ENCODE assay signal across 8 cellular contexts in the genomic region with DNA sequence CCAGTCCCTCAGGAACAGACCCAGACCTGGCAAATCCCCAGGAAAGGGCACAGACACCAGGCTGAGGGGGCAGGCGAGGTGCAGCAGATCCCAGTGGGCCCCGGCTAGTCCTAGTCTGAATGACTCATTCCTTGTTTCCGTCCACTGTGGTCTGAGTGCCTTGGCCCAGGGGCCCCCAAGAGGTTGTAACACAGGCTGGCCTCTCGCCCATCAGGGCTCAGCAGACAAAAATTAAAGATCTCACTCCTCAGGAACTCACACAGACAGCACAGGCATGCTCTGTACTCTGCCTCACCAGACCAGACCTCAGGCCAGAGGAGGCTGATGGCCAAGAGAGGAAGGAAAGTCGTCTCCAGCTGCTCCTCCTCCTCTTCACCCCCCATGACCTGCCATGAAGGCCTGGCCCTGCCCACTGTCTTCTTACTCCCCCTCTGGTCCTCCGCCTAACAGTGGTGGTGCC. TPM values are rescaled to one million over a fixed set of nuclear protein-coding genes. Genes with fewer than 3 reads are reported as not detected.
DNase-seq lines count a peak whose midpoint lies in the region; ATAC-seq lines count a peak whose summit lies in the region.

No MANE protein-coding gene starts in this region.

- peak overlapping the region; percentile 47 for H3K27ac Mint-ChIP-seq in dendritic cell treated with granulocyte-macrophage colony-stimulating factor and Interleukin-4, amounts not matched to agents 40 ng/mL and 50 ng/mL, for 4 days

- H3K4me1 Mint-ChIP-seq in dendritic cell treated with granulocyte-macrophage colony-stimulating factor and Interleukin-4, amounts not matched to agents 40 ng/mL and 50 ng/mL, for 4 days (ENCODE audit: low read depth): peaks cover 85% of the 10 kb centered on the region

- peaks cover 27% of the 10 kb centered on the region for H3K27me3 Mint-ChIP-seq in dendritic cell treated with granulocyte-macrophage colony-stimulating factor and Interleukin-4, amounts not matched to agents 40 ng/mL and 50 ng/mL, for 4 days

- H2AFZ ChIP-seq in ACC112 (ENCODE audit: low read length, unreplicated experiment): no peak overlapping the region

- H3K36me3 ChIP-seq in ACC112 (ENCODE audit: insufficient read depth, low read length) (no peaks in the 10 kb centered on the region), MG63 (no peaks in the 10 kb centered on the region), mesodermal cell (ENCODE audit: control insufficient read depth, insufficient read depth, low read length) (no peaks in the 10 kb centered on the region)

- no peak overlapping the region for H3K4me3 Mint-ChIP-seq in dendritic cell treated with granulocyte-macrophage colony-stimulating factor and Interleukin-4, amounts not matched to agents 40 ng/mL and 50 ng/mL, for 4 days

- H3K4me3 ChIP-seq in ACC112 (ENCODE audit: low read depth, low read length): peak overlapping the region; percentile 4; the same call in 1 of the 2 replicates
- no peak overlapping the region for H3K4me3 ChIP-seq in MG63
- H3K4me3 ChIP-seq in mesodermal cell (ENCODE audit: extremely low read depth, insufficient read depth, low read length, poor library complexity, severe bottlenecking): no peak overlapping the region

- H3K4me1 ChIP-seq in ACC112 (ENCODE audit: control insufficient read depth, insufficient read depth, low read length, unreplicated experiment): peaks cover 68% of the 10 kb centered on the region
- H3K4me1 ChIP-seq in mesodermal cell (ENCODE audit: control insufficient read depth, insufficient read depth, low read length, poor library complexity, severe bottlenecking): peaks cover 73% of the 10 kb centered on the region

- peak overlapping the region; percentile 84 for H3K27ac ChIP-seq in ACC112 (ENCODE audit: low read depth, low read length)
- peak overlapping the region; percentile 94 for H3K27ac ChIP-seq in mesodermal cell (ENCODE audit: low read depth, low read length, severe bottlenecking)

- 65 to 89% methylated on average over 3 to 4 of the region's 6 CpGs for WGBS in mesodermal cell (ENCODE audit: insufficient coverage in 2 of 2), 2 experiments

- H3K27me3 ChIP-seq in ACC112 (ENCODE audit: insufficient read depth, low read length) (no peaks in the 10 kb centered on the region), MG63 (no peaks in the 10 kb centered on the region)

- no peaks in the 10 kb centered on the region for H3K9me3 ChIP-seq in MG63
- H3K9me3 ChIP-seq in mesodermal cell (ENCODE audit: control insufficient read depth, low read length): no peaks in the 10 kb centered on the region

- no peaks in the 10 kb centered on the region for H3K36me3 Mint-ChIP-seq in dendritic cell treated with granulocyte-macrophage colony-stimulating factor and Interleukin-4, amounts not matched to agents 40 ng/mL and 50 ng/mL, for 4 days (ENCODE audit: low read depth)

- intact Hi-C loops in dendritic cell treated with granulocyte-macrophage colony-stimulating factor and Interleukin-4, amounts not matched to agents 40 ng/mL and 50 ng/mL, for 4 days (cut with micrococcal nuclease): no loop called here

- H3K9me3 Mint-ChIP-seq in dendritic cell treated with granulocyte-macrophage colony-stimulating factor and Interleukin-4, amounts not matched to agents 40 ng/mL and 50 ng/mL, for 4 days: no peaks in the 10 kb centered on the region

- DNase-seq in MG63 (peak; percentile 96), SIG-M5 treated with dmso at 0.1 percent for 504 hours (lab: John Stamatoyannopoulos, UW; ENCODE audit: unreplicated experiment) (no peak), midbrain (lab: John Stamatoyannopoulos, UW) (no peak)

- H3K79me2 ChIP-seq in ACC112 (ENCODE audit: control insufficient read depth, insufficient read depth, low read length, unreplicated experiment): no peaks in the 10 kb centered on the region

- ATAC-seq in HG03469 (IDR thresholded peaks at IDR 0.05; ENCODE audit: unreplicated experiment) (no peak), HG02571 (IDR thresholded peaks at IDR 0.05; ENCODE audit: unreplicated experiment) (no peak)

RNA-seq across cellular contexts. Expression of gene LTBP2, which starts 7.7 kb away (rescaled TPM):
- 4.4 and 4.5 TPM in 2 replicates for total RNA-seq in MG63 (2014; rRNA removed; shearing (Covaris generic); ENCODE audit: low replicate concordance)
- 29.7 TPM for polyA plus RNA-seq in mesodermal cell (2013, experiment 1 of 2)
- polyA plus RNA-seq in mesodermal cell (2013, experiment 2 of 2): 26.6 TPM
